Comparison of ENCODE assay signal across 16 cellular contexts in genomic region chr15:62483817-62484216, GRCh38.
A peak's percentile ranks its signal among the peaks of the same experiment; 100 is the strongest.
DNase-seq lines count a peak whose midpoint lies in the region; ATAC-seq and TF ChIP-seq lines count a peak whose summit lies in the region.
"Had no signal": no experiment of that assay in that cellular context is flagged by ENCODE, and none has a peak within 500 bp of the region (broad histone marks: within the 10 kb centered on the region; RNA-seq: fewer than 3 reads in every experiment).

No MANE protein-coding gene starts in this region.

- ATAC-seq in activated CD8-positive, alpha-beta T cell treated with anti-CD3 and anti-CD28 coated beads, Interleukin-2, amount 10 ng/mL, durations not matched to agents 7 days and 5 days = no peak

- no peaks in the 10 kb centered on the region for H3K9me3 Mint-ChIP-seq in nephron
- H3K9me3 Mint-ChIP-seq in CD14-positive monocyte = peaks cover 0 to 2% (median 0%) of the 10 kb centered on the region in 7 donors
- no peaks in the 10 kb centered on the region for H3K9me3 Mint-ChIP-seq in activated CD8-positive, alpha-beta T cell treated with anti-CD3 and anti-CD28 coated beads, Interleukin-2, amount 10 ng/mL, durations not matched to agents 7 days and 5 days (ENCODE audit: insufficient read depth)
- no peaks in the 10 kb centered on the region for H3K9me3 Mint-ChIP-seq in activated T-helper 1 cell treated with anti-CD3 and anti-CD28 coated beads, Interleukin-12 subunit alpha, Interleukin-12 subunit beta, Interleukin-2, Interleukin-4 antibody, amounts not matched to agents 30 ng/mL and 10 ng/mL and 1 ng/mL, durations not matched to agents 14 hours and 24 hours and 36 hours
- H3K9me3 Mint-ChIP-seq: activated naive CD8-positive, alpha-beta T cell treated with anti-CD3 and anti-CD28 coated beads, Interleukin-2, amount 10 ng/mL, durations not matched to agents 7 days and 5 days; central memory CD8-positive, alpha-beta T cell had no signal

- POLR2A ChIA-PET in activated CD8-positive, alpha-beta T cell treated with anti-CD3 and anti-CD28 coated beads, Interleukin-2, amount 10 ng/mL, durations not matched to agents 7 days and 5 days (lab: Charles Lee) = no interaction called here

- peak; percentile 23 for DNase-seq in A172 (ENCODE audit: low spot score)
- peak in 1 of 2 donors; percentile 79 for DNase-seq in fibroblast of lung (ENCODE audit: low read depth in 2 of 2)
- no peak for DNase-seq in RPMI8226
- no peak for DNase-seq in CD14-positive monocyte (ENCODE audit: low spot score)
- no peak for DNase-seq in activated CD8-positive, alpha-beta T cell treated with anti-CD3 and anti-CD28 coated beads, Interleukin-2, amount 10 ng/mL, durations not matched to agents 7 days and 5 days
- no peak for DNase-seq in activated T-helper 1 cell treated with anti-CD3 and anti-CD28 coated beads, Interleukin-12 subunit alpha, Interleukin-12 subunit beta, Interleukin-2, Interleukin-4 antibody, amounts not matched to agents 30 ng/mL and 10 ng/mL and 1 ng/mL, durations not matched to agents 14 hours and 24 hours and 36 hours (ENCODE audit: low spot score)
- DNase-seq: activated CD4-positive, alpha-beta T cell treated with anti-CD3 and anti-CD28 coated beads for 4 hours; activated naive CD8-positive, alpha-beta T cell treated with anti-CD3 and anti-CD28 coated beads, Interleukin-2, amount 10 ng/mL, durations not matched to agents 7 days and 5 days; activated T-cell treated with anti-CD3 and anti-CD28 coated beads for 4 hours; NCI-H2029 treated with DMSO at 0.1 percent for 48 hours; NCI-H82; spleen had no signal

- H3K4me1 ChIP-seq in HUES6 (ENCODE audit: control insufficient read depth, insufficient read depth, low read length) (peaks cover 24% of the 10 kb centered on the region), fibroblast of lung (ENCODE audit: control insufficient read depth, extremely low read depth, insufficient read depth, low read length) (peaks cover 6% of the 10 kb centered on the region)
- H3K4me1 ChIP-seq: spleen had no signal

- H3K27me3 Mint-ChIP-seq in nephron (ENCODE audit: low read depth) (no peaks in the 10 kb centered on the region), CD14-positive monocyte (ENCODE audit: low read depth in 3 of 3) (peaks cover 2 to 4% (median 4%) of the 10 kb centered on the region in 3 donors)
- H3K27me3 Mint-ChIP-seq in activated CD8-positive, alpha-beta T cell treated with anti-CD3 and anti-CD28 coated beads, Interleukin-2, amount 10 ng/mL, durations not matched to agents 7 days and 5 days (ENCODE audit: low read depth) = peaks cover 4% of the 10 kb centered on the region
- peaks cover 10% of the 10 kb centered on the region for H3K27me3 Mint-ChIP-seq in activated T-helper 1 cell treated with anti-CD3 and anti-CD28 coated beads, Interleukin-12 subunit alpha, Interleukin-12 subunit beta, Interleukin-2, Interleukin-4 antibody, amounts not matched to agents 30 ng/mL and 10 ng/mL and 1 ng/mL, durations not matched to agents 14 hours and 24 hours and 36 hours (ENCODE audit: insufficient read depth)

- H3K9ac ChIP-seq in HUES6 (ENCODE audit: low read length) (peak overlapping the region; percentile 3), fibroblast of lung (ENCODE audit: insufficient read depth, low read length) (no peak overlapping the region)

- peaks cover 61% of the 10 kb centered on the region for H3K4me1 Mint-ChIP-seq in nephron
- H3K4me1 Mint-ChIP-seq in CD14-positive monocyte = no peaks in the 10 kb centered on the region
- H3K4me1 Mint-ChIP-seq in activated CD8-positive, alpha-beta T cell treated with anti-CD3 and anti-CD28 coated beads, Interleukin-2, amount 10 ng/mL, durations not matched to agents 7 days and 5 days (ENCODE audit: low read depth) = peaks cover 4% of the 10 kb centered on the region
- peaks cover 6% of the 10 kb centered on the region for H3K4me1 Mint-ChIP-seq in activated T-helper 1 cell treated with anti-CD3 and anti-CD28 coated beads, Interleukin-12 subunit alpha, Interleukin-12 subunit beta, Interleukin-2, Interleukin-4 antibody, amounts not matched to agents 30 ng/mL and 10 ng/mL and 1 ng/mL, durations not matched to agents 14 hours and 24 hours and 36 hours (ENCODE audit: low read depth)
- H3K4me1 Mint-ChIP-seq: central memory CD8-positive, alpha-beta T cell had no signal

- H3K36me3 Mint-ChIP-seq in nephron (ENCODE audit: low read depth) (no peaks in the 10 kb centered on the region), CD14-positive monocyte (no peaks in the 10 kb centered on the region)
- no peaks in the 10 kb centered on the region for H3K36me3 Mint-ChIP-seq in activated CD8-positive, alpha-beta T cell treated with anti-CD3 and anti-CD28 coated beads, Interleukin-2, amount 10 ng/mL, durations not matched to agents 7 days and 5 days (ENCODE audit: low read depth)
- no peaks in the 10 kb centered on the region for H3K36me3 Mint-ChIP-seq in activated T-helper 1 cell treated with anti-CD3 and anti-CD28 coated beads, Interleukin-12 subunit alpha, Interleukin-12 subunit beta, Interleukin-2, Interleukin-4 antibody, amounts not matched to agents 30 ng/mL and 10 ng/mL and 1 ng/mL, durations not matched to agents 14 hours and 24 hours and 36 hours (ENCODE audit: low read depth)
- H3K36me3 Mint-ChIP-seq: activated naive CD8-positive, alpha-beta T cell treated with anti-CD3 and anti-CD28 coated beads, Interleukin-2, amount 10 ng/mL, durations not matched to agents 7 days and 5 days had no signal

- CTCF ChIA-PET in activated CD8-positive, alpha-beta T cell treated with anti-CD3 and anti-CD28 coated beads, Interleukin-2, amount 10 ng/mL, durations not matched to agents 7 days and 5 days (lab: Charles Lee) = no interaction called here

- H3K4me3 ChIP-seq in HUES6 (ENCODE audit: low read depth, low read length) (no peak overlapping the region), fibroblast of lung (replicated peaks in 1 of 4; ENCODE audit: control extremely low read depth in 1 of 4, insufficient read depth in 1 of 4, low read depth in 3 of 4, low read length in 4 of 4) (no peak overlapping the region)
- H3K4me3 ChIP-seq: spleen had no signal

- no peak overlapping the region for H2AFZ ChIP-seq in fibroblast of lung (ENCODE audit: low read length)

- H3K9me3 ChIP-seq in HUES6 (ENCODE audit: control insufficient read depth, insufficient read depth, low read depth, low read length) (no peaks in the 10 kb centered on the region), fibroblast of lung (ENCODE audit: control insufficient read depth, insufficient read depth, low read depth, low read length) (no peaks in the 10 kb centered on the region)
- H3K9me3 ChIP-seq: spleen had no signal

- no peaks in the 10 kb centered on the region for H4K20me1 ChIP-seq in fibroblast of lung (ENCODE audit: control insufficient read depth, extremely low read depth, insufficient read depth, low read length)

- H3K27ac Mint-ChIP-seq in nephron (peak overlapping the region in 2 of 3 experiments; percentile 66 to 79), CD14-positive monocyte (no peak overlapping the region)
- no peak overlapping the region for H3K27ac Mint-ChIP-seq in activated CD8-positive, alpha-beta T cell treated with anti-CD3 and anti-CD28 coated beads, Interleukin-2, amount 10 ng/mL, durations not matched to agents 7 days and 5 days
- no peak overlapping the region for H3K27ac Mint-ChIP-seq in activated T-helper 1 cell treated with anti-CD3 and anti-CD28 coated beads, Interleukin-12 subunit alpha, Interleukin-12 subunit beta, Interleukin-2, Interleukin-4 antibody, amounts not matched to agents 30 ng/mL and 10 ng/mL and 1 ng/mL, durations not matched to agents 14 hours and 24 hours and 36 hours
- H3K27ac Mint-ChIP-seq: activated naive CD8-positive, alpha-beta T cell treated with anti-CD3 and anti-CD28 coated beads, Interleukin-2, amount 10 ng/mL, durations not matched to agents 7 days and 5 days had no signal

- no peak overlapping the region for H3K27ac ChIP-seq in HUES6 (ENCODE audit: low read depth, low read length)
- H3K27ac ChIP-seq in fibroblast of lung (ENCODE audit: insufficient read depth, low read length) = no peak overlapping the region
- H3K27ac ChIP-seq: RWPE1, spleen had no signal

- H3K4me2 ChIP-seq in fibroblast of lung (ENCODE audit: extremely low read depth, insufficient read depth, low read length) = peak overlapping the region; percentile 18

- no peaks in the 10 kb centered on the region for H3K79me2 ChIP-seq in fibroblast of lung (ENCODE audit: control insufficient read depth, insufficient read depth, low read length)

- intact Hi-C loops in CD14-positive monocyte (cut with micrococcal nuclease) = no loop called here
- intact Hi-C loops in activated T-helper 1 cell treated with anti-CD3 and anti-CD28 coated beads, Interleukin-12 subunit alpha, Interleukin-12 subunit beta, Interleukin-2, Interleukin-4 antibody, amounts not matched to agents 30 ng/mL and 10 ng/mL and 1 ng/mL, durations not matched to agents 14 hours and 24 hours and 36 hours (cut with micrococcal nuclease) = no loop called here

- TF ChIP-seq CTCF in fibroblast of lung (conservative IDR thresholded peaks at IDR 0.05 in 1 of 2, IDR thresholded peaks at IDR 0.05 in 1 of 2; ENCODE audit: low read depth in 1 of 2, low read length in 2 of 2) = no peak
- no peak for TF ChIP-seq CTCF in nephron (IDR thresholded peaks at IDR 0.05; ENCODE audit: unreplicated experiment in 3 of 3)
- TF ChIP-seq CTCF in CD14-positive monocyte (IDR thresholded peaks at IDR 0.05) = no peak

- H3K36me3 ChIP-seq in HUES6 (ENCODE audit: control insufficient read depth, insufficient read depth, low read length) (no peaks in the 10 kb centered on the region), fibroblast of lung (ENCODE audit: control insufficient read depth, insufficient read depth, low read length) (no peaks in the 10 kb centered on the region)
- H3K36me3 ChIP-seq: spleen had no signal

- H3K4me3 Mint-ChIP-seq in nephron = no peak overlapping the region
- no peak overlapping the region for H3K4me3 Mint-ChIP-seq in CD14-positive monocyte
- no peak overlapping the region for H3K4me3 Mint-ChIP-seq in activated CD8-positive, alpha-beta T cell treated with anti-CD3 and anti-CD28 coated beads, Interleukin-2, amount 10 ng/mL, durations not matched to agents 7 days and 5 days
- H3K4me3 Mint-ChIP-seq in activated T-helper 1 cell treated with anti-CD3 and anti-CD28 coated beads, Interleukin-12 subunit alpha, Interleukin-12 subunit beta, Interleukin-2, Interleukin-4 antibody, amounts not matched to agents 30 ng/mL and 10 ng/mL and 1 ng/mL, durations not matched to agents 14 hours and 24 hours and 36 hours = no peak overlapping the region
- H3K4me3 Mint-ChIP-seq: activated naive CD8-positive, alpha-beta T cell treated with anti-CD3 and anti-CD28 coated beads, Interleukin-2, amount 10 ng/mL, durations not matched to agents 7 days and 5 days; central memory CD8-positive, alpha-beta T cell had no signal

- H3K27me3 ChIP-seq in HUES6 (ENCODE audit: control insufficient read depth, insufficient read depth, low read length) (no peaks in the 10 kb centered on the region), fibroblast of lung (ENCODE audit: control insufficient read depth, insufficient read depth, low read length) (no peaks in the 10 kb centered on the region)
- H3K27me3 ChIP-seq: spleen had no signal

Comparison
In these comparisons a context has a peak if more than half of its experiments do, and no peak if none do; other contexts are left out.
1. H3K27ac Mint-ChIP-seq: peak in nephron (2 of 3); none in CD14-positive monocyte (0 of 7), activated CD8-positive, alpha-beta T cell treated with anti-CD3 and anti-CD28 coated beads, Interleukin-2, amount 10 ng/mL, durations not matched to agents 7 days and 5 days (single experiment) and activated T-helper 1 cell treated with anti-CD3 and anti-CD28 coated beads, Interleukin-12 subunit alpha, Interleukin-12 subunit beta, Interleukin-2, Interleukin-4 antibody, amounts not matched to agents 30 ng/mL and 10 ng/mL and 1 ng/mL, durations not matched to agents 14 hours and 24 hours and 36 hours (single experiment).